Comparison of ENCODE assay signal across 8 cellular contexts in the genomic region with DNA sequence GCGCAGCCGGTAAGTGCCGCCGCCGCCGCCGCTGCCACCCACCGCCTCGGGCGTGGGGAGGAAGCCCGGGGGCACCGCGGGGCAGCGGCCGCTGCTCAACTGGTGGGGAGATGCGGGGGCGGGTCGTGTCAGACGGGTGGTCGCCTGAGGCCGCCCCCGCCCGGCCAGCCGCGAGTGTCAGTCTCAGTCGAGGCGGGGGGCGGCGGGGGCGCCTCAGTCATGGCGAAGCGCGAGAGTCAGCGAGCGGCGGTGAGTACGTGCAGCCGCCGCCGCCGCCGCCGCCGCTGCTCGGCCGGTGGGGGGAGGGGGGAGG.
DNase-seq lines count a peak whose midpoint lies in the region; ATAC-seq and TF ChIP-seq lines count a peak whose summit lies in the region.

No MANE protein-coding gene starts in this region.

- H3K4me3 ChIP-seq in AG04449 (ENCODE audit: low read depth, low read length), result peak overlapping the region; percentile 80
- H3K4me3 ChIP-seq in Panc1 (ENCODE audit: low read depth in 2 of 2, low read length in 2 of 2), result peak overlapping the region; percentile 11 to 59; a peak in 3 of 4 replicates
- peak overlapping the region; percentile 86 for H3K4me3 ChIP-seq in hepatocyte
- peak overlapping the region; percentile 91 for H3K4me3 ChIP-seq in suprapubic skin

- no peaks in the 10 kb centered on the region for H3K9me2 ChIP-seq in hepatocyte (replicated peaks; ENCODE audit: insufficient read depth)

- H3K79me2 ChIP-seq in hepatocyte, result peaks cover 62% of the 10 kb centered on the region

- no peak for DNase-seq in AG04449 (ENCODE audit: low read depth, low spot score)
- DNase-seq in Panc1 (ENCODE audit: low read depth, low spot score), result no peak
- DNase-seq in hepatocyte (ENCODE audit: low spot score), result no peak
- DNase-seq in suprapubic skin (ENCODE audit: low spot score in 2 of 2), result no peak
- DNase-seq in midbrain (lab: John Stamatoyannopoulos, UW), result no peak
- DNase-seq in activated CD8-positive, alpha-beta memory T cell treated with anti-CD3 and anti-CD28 coated beads for 24 hours, result no peak
- DNase-seq in activated CD4-positive, alpha-beta T cell treated with anti-CD3 and anti-CD28 coated beads for 48 hours, result no peak

- H3K4me2 ChIP-seq in hepatocyte, result peak overlapping the region; percentile 50

- POLR2A ChIA-PET in AG04449 (lab: Yijun Ruan, JAX), result no interaction called here
- POLR2A ChIA-PET in Panc1 (lab: Charles Lee), result no interaction called here

- peaks cover 5% of the 10 kb centered on the region for H4K20me1 ChIP-seq in hepatocyte (ENCODE audit: insufficient read depth, poor library complexity, severe bottlenecking)

- H2AFZ ChIP-seq in hepatocyte, result no peak overlapping the region

- intact Hi-C loops in Panc1 (cut with micrococcal nuclease; ENCODE audit: unreplicated experiment), result loop anchor here (5.0 to 10.0 kb wide), 2 partner anchors 76 kb away; a partner anchor contains a TSS

- WGBS in hepatocyte (ENCODE audit: low lambda C conversion rate, missing lambda C conversion rate), result no CpG with 5 or more reads among the region's 46 CpGs
- no CpG with 5 or more reads among the region's 46 CpGs for WGBS in suprapubic skin

- BruUV-seq in Panc1 (replicated peaks; lab: Mats Ljungman, UMichigan), result no TSS peak

- no peaks in the 10 kb centered on the region; the same call in 1 of the 2 replicates for H3K36me3 ChIP-seq in Panc1 (ENCODE audit: control insufficient read depth, insufficient read depth, low read length)
- no peaks in the 10 kb centered on the region for H3K36me3 ChIP-seq in hepatocyte (replicated peaks; ENCODE audit: insufficient read depth, low read depth)
- H3K36me3 ChIP-seq in suprapubic skin, result no peaks in the 10 kb centered on the region

- peaks cover 9% of the 10 kb centered on the region for H3K4me1 ChIP-seq in Panc1 (ENCODE audit: control insufficient read depth, insufficient read depth, low read length)
- peaks cover 24% of the 10 kb centered on the region for H3K4me1 ChIP-seq in hepatocyte (ENCODE audit: insufficient read depth)
- H3K4me1 ChIP-seq in suprapubic skin, result peaks cover 9% of the 10 kb centered on the region

- TF ChIP-seq POLR2A in suprapubic skin (IDR thresholded peaks at IDR 0.05), result peak in 1 of 2 donors; percentile 16

- TF ChIP-seq CTCF in AG04449 (IDR thresholded peaks at IDR 0.05; ENCODE audit: insufficient read depth, low read length, missing control alignments) (no peak), Panc1 (IDR thresholded peaks at IDR 0.05) (no peak), hepatocyte (IDR thresholded peaks at IDR 0.05; ENCODE audit: poor library complexity) (no peak), suprapubic skin (IDR thresholded peaks at IDR 0.05) (no peak)

- CTCF ChIA-PET in AG04449 (lab: Yijun Ruan, JAX) (no interaction called here), Panc1 (lab: Charles Lee) (no interaction called here)

- no peaks in the 10 kb centered on the region for H3K27me3 ChIP-seq in Panc1 (ENCODE audit: control insufficient read depth, insufficient read depth, low read length)
- no peaks in the 10 kb centered on the region for H3K27me3 ChIP-seq in hepatocyte
- no peaks in the 10 kb centered on the region for H3K27me3 ChIP-seq in suprapubic skin

- no peak for TF ChIP-seq EP300 in suprapubic skin (IDR thresholded peaks at IDR 0.05)

- H3K27ac ChIP-seq in Panc1 (ENCODE audit: low read length) (no peak overlapping the region), hepatocyte (peak overlapping the region; percentile 100), suprapubic skin (peak overlapping the region; percentile 98)

- in situ Hi-C loops in Panc1 (cut with HindIII; ENCODE audit: low pct_unique_long_range_greater_than_20kb, low sequenced_read_pairs), result no loop called here

- H3K9me3 ChIP-seq in Panc1 (ENCODE audit: control insufficient read depth, insufficient read depth, low read depth, low read length) (no peaks in the 10 kb centered on the region), hepatocyte (ENCODE audit: low read depth) (no peaks in the 10 kb centered on the region), suprapubic skin (no peaks in the 10 kb centered on the region)

- peak; percentile 5 for ATAC-seq in GM19455 (IDR thresholded peaks at IDR 0.05; ENCODE audit: unreplicated experiment)
- no peak for ATAC-seq in Panc1

Comparison
In these comparisons a context has a peak if more than half of its experiments do, and no peak if none do; other contexts are left out.
1. H3K4me3 ChIP-seq: peak in every context shown above with its lines; median percentile 91 in suprapubic skin; 86 in hepatocyte; 80 in AG04449; 35 in Panc1.